ENCODE assay signal across 24 cellular contexts in genomic region chr18:76979906-76980305, GRCh38.
DNase-seq lines count a peak whose midpoint lies in the region; ATAC-seq, FAIRE-seq and TF ChIP-seq lines count a peak whose summit lies in the region.
"Had no signal": no experiment of that assay in that cellular context is flagged by ENCODE, and none has a peak within 500 bp of the region (broad histone marks: within the 10 kb centered on the region; RNA-seq: fewer than 3 reads in every experiment).

No MANE protein-coding gene starts in this region.

- H3K79me2 ChIP-seq in GM12878 (ENCODE audit: control insufficient read depth, insufficient read depth, low read length) (no peaks in the 10 kb centered on the region), HepG2 (ENCODE audit: insufficient read depth, low read length) (no peaks in the 10 kb centered on the region)

- H3K9me3 ChIP-seq in GM12878 (replicated peaks; ENCODE audit: control insufficient read depth, insufficient read depth, low read length) (no peaks in the 10 kb centered on the region), HepG2 (ENCODE audit: low read length) (no peaks in the 10 kb centered on the region)
- H3K9me3 ChIP-seq: esophagus squamous epithelium, lower lobe of right lung, prostate gland, SJSA1 had no signal

- H3K27ac ChIP-seq in GM12878 (ENCODE audit: control insufficient read depth, insufficient read depth) (no peak overlapping the region), HepG2 (ENCODE audit: extremely low read length, insufficient read depth, low read length) (no peak overlapping the region)
- H3K27ac ChIP-seq: brain microvascular endothelial cell, esophagus squamous epithelium, lower lobe of right lung, prostate gland, SJSA1 had no signal

- peak; percentile 35 for DNase-seq in activated CD8-positive, alpha-beta memory T cell treated with anti-CD3 and anti-CD28 coated beads for 24 hours
- no peak for DNase-seq in activated CD8-positive, alpha-beta memory T cell treated with anti-CD3 and anti-CD28 coated beads, Interleukin-2, amount 50 U/mL, for 4 hours
- DNase-seq in GM12878 (ENCODE audit: low read depth, low spot score) = no peak
- DNase-seq in memory B cell (ENCODE audit: low spot score in 2 of 2) = peak in 1 of 2 donors; percentile 3
- DNase-seq in type B pancreatic cell (ENCODE audit: extremely low spot score, unreplicated experiment) = peak; percentile 42
- no peak for DNase-seq in HepG2 (ENCODE audit: low spot score)
- DNase-seq in NCI-H2196 treated with DMSO at 0.1 percent for 48 hours (lab: John Stamatoyannopoulos, UW; ENCODE audit: unreplicated experiment) = no peak
- DNase-seq: activated CD8-positive, alpha-beta T cell treated with anti-CD3 and anti-CD28 coated beads, Interleukin-2, amount 10 ng/mL, durations not matched to agents 7 days and 5 days; activated naive CD4-positive, alpha-beta T cell treated with Interleukin-2 at 50 U/mL for 16 hours; activated T-cell treated with anti-CD3 and anti-CD28 coated beads, Interleukin-2, amount 50 U/mL, for 4 hours; brain microvascular endothelial cell; esophagus squamous epithelium; GDM1; lower lobe of right lung; NCI-H1694 treated with DMSO at 0.1 percent for 48 hours; NCI-H2171; NCI-H524 had no signal

- H3K4me3 ChIP-seq in GM12878 (no peak overlapping the region), HepG2 (replicated peaks in 1 of 3; ENCODE audit: insufficient read depth in 1 of 3, low read depth in 2 of 3, low read length in 3 of 3) (no peak overlapping the region)
- H3K4me3 ChIP-seq: esophagus squamous epithelium, lower lobe of right lung, prostate gland, SJSA1 had no signal

- TF ChIP-seq POLR2A in GM12878 (IDR thresholded peaks at IDR 0.05; ENCODE audit: low read depth, low read length) (0 out of 2 replicates have a peak, but pooled peaks have one; percentile 7), HepG2 (IDR thresholded peaks at IDR 0.05; ENCODE audit: insufficient read depth in 1 of 2, low read depth in 2 of 2, low read length in 2 of 2) (no peak)

- H2AFZ ChIP-seq in GM12878 (ENCODE audit: control insufficient read depth, low read depth, low read length) = no peak overlapping the region
- H2AFZ ChIP-seq in HepG2 (ENCODE audit: low read length) = no peak overlapping the region

- BruUV-seq in GM12878 (replicated peaks; lab: Mats Ljungman, UMichigan) (no TSS peak), HepG2 (replicated peaks; lab: Mats Ljungman, UMichigan) (no TSS peak)

- no peak for TF ChIP-seq CTCF in GM12878 (IDR thresholded peaks at IDR 0.05 in 2 of 3, conservative IDR thresholded peaks at IDR 0.05 in 1 of 3; ENCODE audit: control insufficient read depth in 2 of 3, extremely low read depth in 1 of 3, insufficient read depth in 1 of 3, low read depth in 3 of 3, low read length in 3 of 3)
- no peak for TF ChIP-seq CTCF in type B pancreatic cell (conservative IDR thresholded peaks at IDR 0.05)
- TF ChIP-seq CTCF in HepG2 (CRISPR knock-in tag; IDR thresholded peaks at IDR 0.05) = no peak

- TF ChIP-seq RAD21 in GM12878 (IDR thresholded peaks at IDR 0.05; ENCODE audit: insufficient read depth, low read depth, low read length) (no peak), HepG2 (CRISPR knock-in tag; IDR thresholded peaks at IDR 0.05) (no peak)

- H3K9ac ChIP-seq in GM12878 (ENCODE audit: control insufficient read depth, insufficient read depth, low read length) = no peak overlapping the region
- no peak overlapping the region for H3K9ac ChIP-seq in HepG2 (ENCODE audit: insufficient read depth, low read depth, low read length)

- no peak for FAIRE-seq in GM12878 (lab: Jason Lieb, UNC)
- FAIRE-seq in HepG2 (lab: Jason Lieb, UNC) = no peak
- FAIRE-seq: frontal cortex, GM18507, keratinocyte had no signal

- H3K27ac Mint-ChIP-seq in memory B cell (peak overlapping the region; percentile 100), type B pancreatic cell (no peak overlapping the region)
- H3K27ac Mint-ChIP-seq: activated CD8-positive, alpha-beta T cell treated with anti-CD3 and anti-CD28 coated beads, Interleukin-2, amount 10 ng/mL, durations not matched to agents 7 days and 5 days had no signal

- H3K4me1 Mint-ChIP-seq in memory B cell (peaks cover 61% of the 10 kb centered on the region), type B pancreatic cell (ENCODE audit: unreplicated experiment) (peaks cover 34% of the 10 kb centered on the region)

- RAD21 ChIA-PET in GM12878 (lab: Charles Lee; ENCODE audit: unreplicated experiment) = interaction anchor here (1.2 to 5.5 kb wide), 4 partner anchors 13 to 177 kb away, joined by 3 to 70 read pairs (median 66); no protein-coding TSS in a partner anchor

- H3K4me3 Mint-ChIP-seq in memory B cell (peak overlapping the region; percentile 80), type B pancreatic cell (no peak overlapping the region)
- H3K4me3 Mint-ChIP-seq: activated CD8-positive, alpha-beta T cell treated with anti-CD3 and anti-CD28 coated beads, Interleukin-2, amount 10 ng/mL, durations not matched to agents 7 days and 5 days; activated T-cell treated with anti-CD3 and anti-CD28 coated beads, Interleukin-2, amount 50 U/mL, for 4 hours had no signal

- SMC1A ChIA-PET in GM12878 (lab: Charles Lee; ENCODE audit: uncharacterized antibody, unreplicated experiment) = interaction anchor here (0.9 to 7.6 kb wide), 8 partner anchors 10 to 178 kb away, joined by 3 to 140 read pairs (median 10); no protein-coding TSS in a partner anchor

- no peak for TF ChIP-seq EP300 in GM12878 (IDR thresholded peaks at IDR 0.05; ENCODE audit: borderline replicate concordance in 1 of 2, control insufficient read depth in 1 of 2, low read depth in 2 of 2, low read length in 2 of 2)
- TF ChIP-seq EP300 in HepG2 (IDR thresholded peaks at IDR 0.05; ENCODE audit: low read depth in 2 of 2, low read length in 2 of 2) = no peak
- TF ChIP-seq EP300 in HepG2 (CRISPR knock-in tag; IDR thresholded peaks at IDR 0.05; ENCODE audit: borderline replicate concordance) = no peak

- H3K36me3 ChIP-seq in GM12878 (ENCODE audit: control insufficient read depth in 2 of 2, insufficient read depth in 2 of 2, low read length in 1 of 2) (no peaks in the 10 kb centered on the region), HepG2 (replicated peaks in 1 of 2; ENCODE audit: control insufficient read depth in 1 of 2, insufficient read depth in 2 of 2, low read length in 2 of 2) (no peaks in the 10 kb centered on the region)
- H3K36me3 ChIP-seq: brain microvascular endothelial cell, esophagus squamous epithelium, lower lobe of right lung, prostate gland, SJSA1 had no signal

- H4K20me1 ChIP-seq in GM12878 (ENCODE audit: control insufficient read depth, insufficient read depth) = no peaks in the 10 kb centered on the region
- H4K20me1 ChIP-seq in HepG2 (ENCODE audit: insufficient read depth, low read length) = no peaks in the 10 kb centered on the region

- intact Hi-C loops in GM12878 (cut with micrococcal nuclease; ENCODE audit: unreplicated experiment) (loop anchor here (2.0 kb wide), 1 partner anchor 15 kb away; no protein-coding TSS in a partner anchor), HepG2 (cut with micrococcal nuclease; ENCODE audit: unreplicated experiment) (no loop called here)

- no peaks in the 10 kb centered on the region for H3K27me3 ChIP-seq in GM12878 (replicated peaks in 1 of 2; ENCODE audit: control insufficient read depth in 2 of 2, insufficient read depth in 2 of 2, low read length in 1 of 2)
- no peaks in the 10 kb centered on the region for H3K27me3 ChIP-seq in HepG2 (ENCODE audit: control insufficient read depth in 1 of 2, insufficient read depth in 2 of 2, low read length in 2 of 2)
- H3K27me3 ChIP-seq: brain microvascular endothelial cell, esophagus squamous epithelium, SJSA1 had no signal

- 84% methylated on average over 17 of the region's 17 CpGs for WGBS in GM12878 (ENCODE audit: insufficient coverage, insufficient replicate concordance, low lambda C conversion rate, missing lambda C conversion rate)
- WGBS in HepG2 (ENCODE audit: low lambda C conversion rate) = 96% methylated on average over 17 of the region's 17 CpGs

- H3K27me3 Mint-ChIP-seq in memory B cell = no peaks in the 10 kb centered on the region
- no peaks in the 10 kb centered on the region for H3K27me3 Mint-ChIP-seq in type B pancreatic cell

- H3K9me3 Mint-ChIP-seq in memory B cell (peaks cover 3% of the 10 kb centered on the region), type B pancreatic cell (no peaks in the 10 kb centered on the region)
- H3K9me3 Mint-ChIP-seq: activated T-cell treated with anti-CD3 and anti-CD28 coated beads, Interleukin-2, amount 50 U/mL, for 4 hours had no signal

- in situ Hi-C loops in GM12878 (cut with MboI) = loop anchor here (5.0 to 10.0 kb wide), 2 partner anchors 58 to 175 kb away; no protein-coding TSS in a partner anchor
- in situ Hi-C loops in HepG2 (cut with HindIII; ENCODE audit: extremely low pct_ligation_motif_present, low pct_unique_long_range_greater_than_20kb) = loop anchor here (10.0 kb wide), 1 partner anchor 175 kb away; no protein-coding TSS in a partner anchor

- H3K4me1 ChIP-seq in GM12878 (ENCODE audit: control insufficient read depth, insufficient read depth, low read length) = peaks cover 21% of the 10 kb centered on the region
- H3K4me1 ChIP-seq in HepG2 (ENCODE audit: insufficient read depth, low read length) = peaks cover 30% of the 10 kb centered on the region
- H3K4me1 ChIP-seq: lower lobe of right lung, prostate gland, SJSA1 had no signal

- POLR2A ChIA-PET in GM12878 (lab: Charles Lee) = interaction anchor here (0.6 to 1.5 kb wide), 2 partner anchors 15 to 163 kb away, joined by 3 read pairs; no protein-coding TSS in a partner anchor
- POLR2A ChIA-PET in HepG2 (lab: Yijun Ruan, JAX) = no interaction called here

- CTCF ChIA-PET in GM12878 (lab: Yijun Ruan, JAX) (interaction anchor here (1.2 to 12.7 kb wide), 7 partner anchors 15 to 232 kb away, joined by 4 to 236 read pairs (median 62); no protein-coding TSS in a partner anchor), HepG2 (lab: Yijun Ruan, JAX; ENCODE audit: low intra/inter-chr PET ratio, low total read pairs) (no interaction called here)

- H3K36me3 Mint-ChIP-seq in memory B cell = peaks cover 5% of the 10 kb centered on the region
- peaks cover 4% of the 10 kb centered on the region for H3K36me3 Mint-ChIP-seq in type B pancreatic cell

- H3K4me2 ChIP-seq in GM12878 (ENCODE audit: control insufficient read depth, insufficient read depth) (no peak overlapping the region), HepG2 (ENCODE audit: low read depth, low read length) (no peak overlapping the region)

- ATAC-seq in GM12878 = no peak
- ATAC-seq in memory B cell (ENCODE audit: low read depth) = no peak
- ATAC-seq in HepG2 = no peak
- no peak for ATAC-seq in HG02588 (IDR thresholded peaks at IDR 0.05; ENCODE audit: unreplicated experiment)
- ATAC-seq: activated CD4-positive, CD25-positive, alpha-beta regulatory T cell treated with anti-CD3 and anti-CD28 coated beads, Interleukin-2, amount 50 U/mL, for 24 hours; activated CD8-positive, alpha-beta T cell treated with anti-CD3 and anti-CD28 coated beads, Interleukin-2, amount 10 ng/mL, durations not matched to agents 7 days and 5 days; activated T-cell treated with anti-CD3 and anti-CD28 coated beads, Interleukin-2, amount 50 U/mL, for 4 hours; lower lobe of right lung had no signal

TF ChIP-seq in GM12878, 131 proteins besides CTCF, POLR2A, EP300 and RAD21 (continues in another document):
- TF ChIP-seq MXI1 (IDR thresholded peaks at IDR 0.05; ENCODE audit: low read depth, low read length) = no peak

TF ChIP-seq in HepG2, 621 proteins besides CTCF, POLR2A, EP300 and RAD21:
- TF ChIP-seq KLF11 (CRISPR knock-in tag; IDR thresholded peaks at IDR 0.05) (no peak), ZFP90 (CRISPR knock-in tag; IDR thresholded peaks at IDR 0.05; ENCODE audit: borderline replicate concordance) (no peak)
TF ChIP-seq in HepG2: peak in this region for 0.

Comparison
In these comparisons a context has a peak if more than half of its experiments do, and no peak if none do; other contexts are left out.
1. DNase-seq: peak in activated CD8-positive, alpha-beta memory T cell treated with anti-CD3 and anti-CD28 coated beads for 24 hours (single experiment) and type B pancreatic cell (single experiment); none in activated CD8-positive, alpha-beta memory T cell treated with anti-CD3 and anti-CD28 coated beads, Interleukin-2, amount 50 U/mL, for 4 hours (single experiment), GM12878 (single experiment), HepG2 (single experiment) and NCI-H2196 treated with DMSO at 0.1 percent for 48 hours (single experiment).